In the genomic region with DNA sequence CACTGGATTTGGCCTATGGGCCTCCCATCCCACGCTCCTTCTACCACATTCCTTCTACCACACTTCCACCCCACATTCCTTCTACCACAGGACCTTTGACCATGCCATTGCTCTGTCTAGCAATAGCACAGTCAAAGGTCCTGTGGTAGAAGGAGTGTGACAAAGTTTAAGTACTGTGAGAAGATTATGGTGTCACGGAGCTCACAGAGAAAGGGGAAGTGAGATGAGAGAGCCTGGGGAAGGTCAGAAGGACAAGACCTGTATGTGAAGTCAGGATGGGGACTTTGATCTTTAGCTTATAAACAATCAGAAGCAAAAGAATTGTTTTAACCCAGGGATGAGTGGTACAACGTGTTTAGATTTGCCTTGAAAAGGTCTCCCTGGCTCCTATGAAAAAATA, we compare ENCODE assay signal across 35 cellular contexts.
"Had no signal": no experiment of that assay in that cellular context is flagged by ENCODE, and none has a peak within 500 bp of the region (broad histone marks: within the 10 kb centered on the region; RNA-seq: fewer than 3 reads in every experiment).

No MANE protein-coding gene starts in this region.

- H3K27ac Mint-ChIP-seq: activated CD4-positive, alpha-beta memory T cell treated with anti-CD3 and anti-CD28 coated beads for 36 hours; activated CD4-positive, alpha-beta T cell treated with anti-CD3 and anti-CD28 coated beads for 36 hours; activated CD4-positive, alpha-beta T cell treated with anti-CD3 and anti-CD28 coated beads, Interleukin-2, amount 10 ng/mL, durations not matched to agents 24 days and 14 days; activated CD8-positive, alpha-beta memory T cell treated with anti-CD3 and anti-CD28 coated beads, Interleukin-2, amount 10 ng/mL, durations not matched to agents 7 days and 5 days; activated CD8-positive, alpha-beta T cell treated with anti-CD3 and anti-CD28 coated beads, Interleukin-2, amount 10 ng/mL, durations not matched to agents 7 days and 5 days; activated naive CD4-positive, alpha-beta T cell treated with anti-CD3 and anti-CD28 coated beads for 36 hours; activated naive CD4-positive, alpha-beta T cell treated with anti-CD3 and anti-CD28 coated beads, Interleukin-2, amount 50 U/mL, for 24 hours; activated naive CD8-positive, alpha-beta T cell treated with anti-CD3 and anti-CD28 coated beads for 36 hours; activated naive CD8-positive, alpha-beta T cell treated with anti-CD3 and anti-CD28 coated beads, Interleukin-2, amount 50 U/mL, for 24 hours; activated T-helper 1 cell treated with anti-CD3 and anti-CD28 coated beads, Interleukin-12 subunit alpha, Interleukin-12 subunit beta, Interleukin-2, Interleukin-4 antibody, amounts not matched to agents 30 ng/mL and 10 ng/mL and 1 ng/mL, durations not matched to agents 14 hours and 24 hours and 36 hours; activated T-helper 2 cell treated with anti-CD3 and anti-CD28 coated beads, Interferon-gamma antibody, Interleukin-2, Interleukin-4, amounts not matched to agents 10 μg/mL and 5 μg/mL and 100 μg/mL, durations not matched to agents 14 hours and 24 hours and 36 hours; effector memory CD8-positive, alpha-beta T cell; T-helper 17 cell; T-helper 2 cell treated with Interferon-gamma antibody and Interleukin-4, amounts not matched to agents 5 μg/mL and 100 μg/mL, for 36 hours had no signal

- DNase-seq: activated CD4-positive, alpha-beta memory T cell treated with anti-CD3 and anti-CD28 coated beads for 36 hours; activated CD4-positive, alpha-beta T cell treated with anti-CD3 and anti-CD28 coated beads for 36 hours; activated CD4-positive, alpha-beta T cell treated with anti-CD3 and anti-CD28 coated beads, Interleukin-2, amount 10 ng/mL, durations not matched to agents 24 days and 14 days; activated CD4-positive, CD25-positive, alpha-beta regulatory T cell; activated CD4-positive, CD25-positive, alpha-beta regulatory T cell treated with anti-CD3 and anti-CD28 coated beads, Interleukin-2, amount 50 U/mL, for 72 hours; activated CD8-positive, alpha-beta memory T cell treated with anti-CD3 and anti-CD28 coated beads, Interleukin-2, amount 10 ng/mL, durations not matched to agents 7 days and 5 days; activated CD8-positive, alpha-beta memory T cell treated with anti-CD3 and anti-CD28 coated beads, Interleukin-2, amount 50 U/mL, for 4 hours; activated CD8-positive, alpha-beta T cell treated with anti-CD3 and anti-CD28 coated beads, Interleukin-2, amount 10 ng/mL, durations not matched to agents 7 days and 5 days; activated effector memory CD4-positive, alpha-beta T cell treated with anti-CD3 and anti-CD28 coated beads, Interleukin-2, amount 50 U/mL, for 16 hours; activated naive CD4-positive, alpha-beta T cell treated with anti-CD3 and anti-CD28 coated beads for 36 hours; activated naive CD8-positive, alpha-beta T cell treated with anti-CD3 and anti-CD28 coated beads for 36 hours; activated naive CD8-positive, alpha-beta T cell treated with anti-CD3 and anti-CD28 coated beads, Interleukin-2, amount 50 U/mL, for 24 hours; activated T-cell treated with anti-CD3 and anti-CD28 coated beads, Interleukin-2, amount 50 U/mL, for 1 hour; activated T-cell treated with anti-CD3 and anti-CD28 coated beads, Interleukin-2, amount 50 U/mL, for 48 hours; adrenal gland; amygdala; aorta; body of pancreas; cortex of kidney; dermis blood vessel endothelial cell; effector CD4-positive, alpha-beta T cell; effector memory CD8-positive, alpha-beta T cell; erythroblast; foreskin keratinocyte; gastrocnemius medialis; glutamatergic neuron; heart left ventricle; T-helper 17 cell; T1000 had no signal

- H3K27me3 Mint-ChIP-seq: activated CD4-positive, alpha-beta memory T cell treated with anti-CD3 and anti-CD28 coated beads for 36 hours; activated CD4-positive, alpha-beta T cell treated with anti-CD3 and anti-CD28 coated beads for 36 hours; activated CD4-positive, alpha-beta T cell treated with anti-CD3 and anti-CD28 coated beads, Interleukin-2, amount 10 ng/mL, durations not matched to agents 24 days and 14 days; activated CD8-positive, alpha-beta memory T cell treated with anti-CD3 and anti-CD28 coated beads, Interleukin-2, amount 10 ng/mL, durations not matched to agents 7 days and 5 days; activated naive CD8-positive, alpha-beta T cell treated with anti-CD3 and anti-CD28 coated beads, Interleukin-2, amount 50 U/mL, for 24 hours; effector memory CD8-positive, alpha-beta T cell; T-helper 17 cell had no signal

- H3K36me3 ChIP-seq: adrenal gland, esophagus muscularis mucosa, gastrocnemius medialis, heart left ventricle had no signal

- ATAC-seq: activated CD4-positive, alpha-beta T cell treated with anti-CD3 and anti-CD28 coated beads for 36 hours; activated CD8-positive, alpha-beta memory T cell treated with anti-CD3 and anti-CD28 coated beads, Interleukin-2, amount 10 ng/mL, durations not matched to agents 7 days and 5 days; activated CD8-positive, alpha-beta T cell treated with anti-CD3 and anti-CD28 coated beads, Interleukin-2, amount 10 ng/mL, durations not matched to agents 7 days and 5 days; activated naive CD8-positive, alpha-beta T cell treated with anti-CD3 and anti-CD28 coated beads, Interleukin-2, amount 50 U/mL, for 24 hours; body of pancreas; effector memory CD8-positive, alpha-beta T cell; foreskin keratinocyte; gastrocnemius medialis; heart left ventricle; T-helper 17 cell had no signal

- H3K4me1 Mint-ChIP-seq: activated CD4-positive, alpha-beta T cell treated with anti-CD3 and anti-CD28 coated beads for 36 hours; activated CD4-positive, alpha-beta T cell treated with anti-CD3 and anti-CD28 coated beads, Interleukin-2, amount 10 ng/mL, durations not matched to agents 24 days and 14 days; activated CD8-positive, alpha-beta memory T cell treated with anti-CD3 and anti-CD28 coated beads, Interleukin-2, amount 10 ng/mL, durations not matched to agents 7 days and 5 days; activated naive CD4-positive, alpha-beta T cell treated with anti-CD3 and anti-CD28 coated beads, Interleukin-2, amount 50 U/mL, for 24 hours; activated naive CD8-positive, alpha-beta T cell treated with anti-CD3 and anti-CD28 coated beads for 36 hours; activated naive CD8-positive, alpha-beta T cell treated with anti-CD3 and anti-CD28 coated beads, Interleukin-2, amount 50 U/mL, for 24 hours; T-helper 17 cell had no signal

- H3K9me3 ChIP-seq: adrenal gland, body of pancreas, esophagus muscularis mucosa, gastrocnemius medialis, heart left ventricle had no signal

- H3K36me3 Mint-ChIP-seq: activated CD4-positive, alpha-beta memory T cell treated with anti-CD3 and anti-CD28 coated beads for 36 hours; activated CD8-positive, alpha-beta memory T cell treated with anti-CD3 and anti-CD28 coated beads, Interleukin-2, amount 10 ng/mL, durations not matched to agents 7 days and 5 days; activated naive CD4-positive, alpha-beta T cell treated with anti-CD3 and anti-CD28 coated beads, Interleukin-2, amount 50 U/mL, for 24 hours; activated naive CD8-positive, alpha-beta T cell treated with anti-CD3 and anti-CD28 coated beads for 36 hours had no signal

- H3K27ac ChIP-seq: adrenal gland, body of pancreas, esophagus muscularis mucosa, foreskin keratinocyte, gastrocnemius medialis, heart left ventricle had no signal

- H3K9me3 Mint-ChIP-seq: activated T-helper 1 cell treated with anti-CD3 and anti-CD28 coated beads, Interleukin-12 subunit alpha, Interleukin-12 subunit beta, Interleukin-2, Interleukin-4 antibody, amounts not matched to agents 30 ng/mL and 10 ng/mL and 1 ng/mL, durations not matched to agents 14 hours and 24 hours and 36 hours; T-helper 2 cell treated with Interferon-gamma antibody and Interleukin-4, amounts not matched to agents 5 μg/mL and 100 μg/mL, for 36 hours had no signal

- FAIRE-seq: colon had no signal

- H3K4me3 ChIP-seq: adrenal gland, body of pancreas, esophagus muscularis mucosa, gastrocnemius medialis, heart left ventricle had no signal

- H3K4me3 Mint-ChIP-seq: activated CD4-positive, alpha-beta memory T cell treated with anti-CD3 and anti-CD28 coated beads for 36 hours; activated CD4-positive, alpha-beta T cell treated with anti-CD3 and anti-CD28 coated beads for 36 hours; activated CD4-positive, alpha-beta T cell treated with anti-CD3 and anti-CD28 coated beads, Interleukin-2, amount 10 ng/mL, durations not matched to agents 24 days and 14 days; activated CD8-positive, alpha-beta memory T cell treated with anti-CD3 and anti-CD28 coated beads, Interleukin-2, amount 10 ng/mL, durations not matched to agents 7 days and 5 days; activated CD8-positive, alpha-beta T cell treated with anti-CD3 and anti-CD28 coated beads, Interleukin-2, amount 10 ng/mL, durations not matched to agents 7 days and 5 days; activated naive CD4-positive, alpha-beta T cell treated with anti-CD3 and anti-CD28 coated beads for 36 hours; activated naive CD4-positive, alpha-beta T cell treated with anti-CD3 and anti-CD28 coated beads, Interleukin-2, amount 50 U/mL, for 24 hours; activated naive CD8-positive, alpha-beta T cell treated with anti-CD3 and anti-CD28 coated beads for 36 hours; activated naive CD8-positive, alpha-beta T cell treated with anti-CD3 and anti-CD28 coated beads, Interleukin-2, amount 50 U/mL, for 24 hours; activated T-helper 1 cell treated with anti-CD3 and anti-CD28 coated beads, Interleukin-12 subunit alpha, Interleukin-12 subunit beta, Interleukin-2, Interleukin-4 antibody, amounts not matched to agents 30 ng/mL and 10 ng/mL and 1 ng/mL, durations not matched to agents 14 hours and 24 hours and 36 hours; effector memory CD8-positive, alpha-beta T cell; T-helper 17 cell; T-helper 2 cell treated with Interferon-gamma antibody and Interleukin-4, amounts not matched to agents 5 μg/mL and 100 μg/mL, for 36 hours had no signal

- H3K27me3 ChIP-seq: adrenal gland, body of pancreas, esophagus muscularis mucosa, foreskin keratinocyte, gastrocnemius medialis, heart left ventricle had no signal

- H3K4me1 ChIP-seq: body of pancreas, esophagus muscularis mucosa, foreskin keratinocyte, gastrocnemius medialis, heart left ventricle had no signal
